In genomic region chr16:10579575-10579964, GRCh38 we compare ENCODE assay signal across 11 cellular contexts. TPM values are rescaled to one million over a fixed set of nuclear protein-coding genes. Genes with fewer than 3 reads are reported as not detected.
DNase-seq lines count a peak whose midpoint lies in the region; ATAC-seq and TF ChIP-seq lines count a peak whose summit lies in the region.
"Had no signal": no experiment of that assay in that cellular context is flagged by ENCODE, and none has a peak within 500 bp of the region (broad histone marks: within the 10 kb centered on the region; RNA-seq: fewer than 3 reads in every experiment).

No MANE protein-coding gene starts in this region.

- H3K9ac ChIP-seq in GM23248 (peak overlapping the region; percentile 89), iPS-18a (ENCODE audit: low read length) (peak overlapping the region; percentile 54)

- H2AFZ ChIP-seq in GM23248, result peak overlapping the region; percentile 98

- H3F3A ChIP-seq in GM23248 (ENCODE audit: insufficient read depth), result peaks cover 30% of the 10 kb centered on the region

- in situ Hi-C loops in GM23248 (cut with MboI), result no loop called here
- in situ Hi-C loops in gastrocnemius medialis (cut with MboI; ENCODE audit: low sequenced_read_pairs in 4 of 4), result loop anchor here in 2 of 4 donors (10.0 kb wide), 2 partner anchors 55 to 65 kb away; no protein-coding TSS in a partner anchor

- peak overlapping the region; percentile 83 for H3K4me2 ChIP-seq in GM23248 (ENCODE audit: unreplicated experiment)

- H3K27ac ChIP-seq in GM23248 (no peak overlapping the region), ascending aorta (peak overlapping the region; percentile 87 to 97), iPS-18a (ENCODE audit: low read length) (no peak overlapping the region), gastrocnemius medialis (peak overlapping the region; percentile 87 to 93 (median 88))

- TF ChIP-seq CTCF in ascending aorta (IDR thresholded peaks at IDR 0.05) (no peak), gastrocnemius medialis (IDR thresholded peaks at IDR 0.05 in 4 of 5, conservative IDR thresholded peaks at IDR 0.05 in 1 of 5) (no peak)

- H3K36me3 ChIP-seq in GM23248 (ENCODE audit: low read depth) (no peaks in the 10 kb centered on the region), ascending aorta (no peaks in the 10 kb centered on the region), iPS-18a (ENCODE audit: control insufficient read depth, low read depth, low read length) (no peaks in the 10 kb centered on the region), gastrocnemius medialis (no peaks in the 10 kb centered on the region)

- peaks cover 40% of the 10 kb centered on the region for H3K79me2 ChIP-seq in GM23248 (ENCODE audit: insufficient read depth)

- no peak for TF ChIP-seq POLR2A in gastrocnemius medialis (IDR thresholded peaks at IDR 0.05)

- peaks cover 31% of the 10 kb centered on the region for H3K27me3 Mint-ChIP-seq in activated naive CD4-positive, alpha-beta T cell treated with anti-CD3 and anti-CD28 coated beads for 36 hours (ENCODE audit: low read depth)

- H3K4me1 ChIP-seq in GM23248 (ENCODE audit: insufficient read depth) (peaks cover 54% of the 10 kb centered on the region), ascending aorta (peaks cover 6 to 42% of the 10 kb centered on the region in 2 donors), iPS-18a (ENCODE audit: control insufficient read depth, low read depth, low read length) (peaks cover 29% of the 10 kb centered on the region), gastrocnemius medialis (peaks cover 39 to 50% of the 10 kb centered on the region in 2 donors)

- no peak overlapping the region for H3K27ac Mint-ChIP-seq in activated naive CD4-positive, alpha-beta T cell treated with anti-CD3 and anti-CD28 coated beads for 36 hours
- H3K27ac Mint-ChIP-seq: activated CD8-positive, alpha-beta memory T cell treated with anti-CD3 and anti-CD28 coated beads, Interleukin-2, amount 10 ng/mL, durations not matched to agents 7 days and 5 days had no signal

- no peaks in the 10 kb centered on the region for H4K20me1 ChIP-seq in GM23248 (ENCODE audit: insufficient read depth)

- no peaks in the 10 kb centered on the region for H3K9me2 ChIP-seq in GM23248 (ENCODE audit: insufficient read depth)

- H3K4me3 Mint-ChIP-seq in activated naive CD4-positive, alpha-beta T cell treated with anti-CD3 and anti-CD28 coated beads for 36 hours, result no peak overlapping the region
- H3K4me3 Mint-ChIP-seq: activated CD8-positive, alpha-beta memory T cell treated with anti-CD3 and anti-CD28 coated beads, Interleukin-2, amount 10 ng/mL, durations not matched to agents 7 days and 5 days had no signal

- DNase-seq in GM23248, result no peak
- no peak for DNase-seq in ascending aorta (ENCODE audit: low spot score in 2 of 2)
- DNase-seq in gastrocnemius medialis, result no peak
- DNase-seq in NCI-H2227 (lab: John Stamatoyannopoulos, UW; ENCODE audit: unreplicated experiment), result no peak
- DNase-seq in activated naive CD4-positive, alpha-beta T cell treated with anti-CD3 and anti-CD28 coated beads for 36 hours, result no peak
- no peak for DNase-seq in NCI-H146 (lab: John Stamatoyannopoulos, UW)
- DNase-seq in NCI-H2107 treated with DMSO at 0.1 percent for 48 hours (lab: John Stamatoyannopoulos, UW; ENCODE audit: unreplicated experiment), result no peak
- DNase-seq: activated CD8-positive, alpha-beta memory T cell treated with anti-CD3 and anti-CD28 coated beads, Interleukin-2, amount 10 ng/mL, durations not matched to agents 7 days and 5 days; GDM1 had no signal

- H3K27me3 ChIP-seq in GM23248 (replicated peaks; ENCODE audit: insufficient read depth) (no peaks in the 10 kb centered on the region), ascending aorta (no peaks in the 10 kb centered on the region), iPS-18a (ENCODE audit: control insufficient read depth, insufficient read depth, low read length) (peaks cover 12% of the 10 kb centered on the region), gastrocnemius medialis (no peaks in the 10 kb centered on the region)

- intact Hi-C loops in ascending aorta (cut with DNase I), result loop anchor here (5.0 kb wide), 1 partner anchor 1487 kb away; the partner anchor contains the start of gene HAPSTR1
- intact Hi-C loops in gastrocnemius medialis (cut with DNase I; ENCODE audit: low total_unique reads), result loop anchor here (2.0 to 10.0 kb wide), 2 partner anchors 59 to 1485 kb away; partner anchors contain the start of gene HAPSTR1
- intact Hi-C loops in activated naive CD4-positive, alpha-beta T cell treated with anti-CD3 and anti-CD28 coated beads for 36 hours (cut with micrococcal nuclease), result no loop called here

- H3K4me3 ChIP-seq in GM23248, result peak overlapping the region; percentile 94
- peak overlapping the region; percentile 72 to 90 for H3K4me3 ChIP-seq in ascending aorta
- H3K4me3 ChIP-seq in iPS-18a (ENCODE audit: low read length), result peak overlapping the region; percentile 74
- H3K4me3 ChIP-seq in gastrocnemius medialis, result peak overlapping the region; percentile 80 to 96 (median 88)

- ATAC-seq in gastrocnemius medialis, result no peak
- ATAC-seq: activated CD8-positive, alpha-beta memory T cell treated with anti-CD3 and anti-CD28 coated beads, Interleukin-2, amount 10 ng/mL, durations not matched to agents 7 days and 5 days had no signal

- no peaks in the 10 kb centered on the region for H3K36me3 Mint-ChIP-seq in activated naive CD4-positive, alpha-beta T cell treated with anti-CD3 and anti-CD28 coated beads for 36 hours (ENCODE audit: low read depth)
- H3K36me3 Mint-ChIP-seq: activated CD8-positive, alpha-beta memory T cell treated with anti-CD3 and anti-CD28 coated beads, Interleukin-2, amount 10 ng/mL, durations not matched to agents 7 days and 5 days had no signal

- CTCF ChIA-PET in activated naive CD4-positive, alpha-beta T cell treated with anti-CD3 and anti-CD28 coated beads for 36 hours (lab: Charles Lee), result no interaction called here

- H3K4me1 Mint-ChIP-seq in activated naive CD4-positive, alpha-beta T cell treated with anti-CD3 and anti-CD28 coated beads for 36 hours (ENCODE audit: low read depth), result peaks cover 2% of the 10 kb centered on the region
- H3K4me1 Mint-ChIP-seq: activated CD8-positive, alpha-beta memory T cell treated with anti-CD3 and anti-CD28 coated beads, Interleukin-2, amount 10 ng/mL, durations not matched to agents 7 days and 5 days had no signal

- WGBS in GM23248 (ENCODE audit: low coverage in 1 of 2, low lambda C conversion rate in 2 of 2, missing lambda C conversion rate in 2 of 2), 2 experiments, result 8 to 9% methylated on average over 6 of the region's 6 CpGs

- H3K9me3 Mint-ChIP-seq in activated naive CD4-positive, alpha-beta T cell treated with anti-CD3 and anti-CD28 coated beads for 36 hours, result no peaks in the 10 kb centered on the region

- H3K9me3 ChIP-seq in GM23248 (ENCODE audit: low read depth) (no peaks in the 10 kb centered on the region), ascending aorta (no peaks in the 10 kb centered on the region), iPS-18a (ENCODE audit: control insufficient read depth, low read depth, low read length) (no peaks in the 10 kb centered on the region), gastrocnemius medialis (no peaks in the 10 kb centered on the region)

RNA-seq across cellular contexts. Expression of gene EMP2, which starts 0.8 kb away (rescaled TPM):
- total RNA-seq in GM23248 (2014; rRNA removed; shearing (Covaris generic)), result 23.0 and 26.0 TPM in 2 replicates
- polyA plus RNA-seq in GM23248 (2016; fragmentation: Nextera tagmentation; extraction: Ambion mirVana), result 65.7 and 73.7 TPM in 2 replicates
- total RNA-seq in ascending aorta (49.2 TPM), gastrocnemius medialis (10 to 100 TPM in 3 of 4 donors, 1 to 10 TPM in 1; 7.9 to 13.5 (median 11.7) TPM)
- not detected for total RNA-seq in activated naive CD4-positive, alpha-beta T cell treated with anti-CD3 and anti-CD28 coated beads for 36 hours
- total RNA-seq: activated CD8-positive, alpha-beta memory T cell treated with anti-CD3 and anti-CD28 coated beads, Interleukin-2, amount 10 ng/mL, durations not matched to agents 7 days and 5 days; OCI-LY7 had no signal

Comparison
In these comparisons a context has a peak if more than half of its experiments do, and no peak if none do; other contexts are left out.
1. H3K27ac ChIP-seq: peak in ascending aorta (2 of 2) and gastrocnemius medialis (4 of 4); none in GM23248 (single experiment) and iPS-18a (single experiment).
2. RNA of gene EMP2, which starts 0.8 kb away (total RNA-seq): 49.2 TPM in ascending aorta (single experiment), 23.0 to 26.0 TPM in GM23248 and 7.9 to 13.5 TPM in gastrocnemius medialis; not detected in activated naive CD4-positive, alpha-beta T cell treated with anti-CD3 and anti-CD28 coated beads for 36 hours; every median in the first group is over 4 times any median in the second.
3. Peak in every context shown above with its lines, with median percentiles within 50 percentile points of each other: H3K4me3 ChIP-seq.